ENCODE assay signal across 1 cellular context in the genomic region with DNA sequence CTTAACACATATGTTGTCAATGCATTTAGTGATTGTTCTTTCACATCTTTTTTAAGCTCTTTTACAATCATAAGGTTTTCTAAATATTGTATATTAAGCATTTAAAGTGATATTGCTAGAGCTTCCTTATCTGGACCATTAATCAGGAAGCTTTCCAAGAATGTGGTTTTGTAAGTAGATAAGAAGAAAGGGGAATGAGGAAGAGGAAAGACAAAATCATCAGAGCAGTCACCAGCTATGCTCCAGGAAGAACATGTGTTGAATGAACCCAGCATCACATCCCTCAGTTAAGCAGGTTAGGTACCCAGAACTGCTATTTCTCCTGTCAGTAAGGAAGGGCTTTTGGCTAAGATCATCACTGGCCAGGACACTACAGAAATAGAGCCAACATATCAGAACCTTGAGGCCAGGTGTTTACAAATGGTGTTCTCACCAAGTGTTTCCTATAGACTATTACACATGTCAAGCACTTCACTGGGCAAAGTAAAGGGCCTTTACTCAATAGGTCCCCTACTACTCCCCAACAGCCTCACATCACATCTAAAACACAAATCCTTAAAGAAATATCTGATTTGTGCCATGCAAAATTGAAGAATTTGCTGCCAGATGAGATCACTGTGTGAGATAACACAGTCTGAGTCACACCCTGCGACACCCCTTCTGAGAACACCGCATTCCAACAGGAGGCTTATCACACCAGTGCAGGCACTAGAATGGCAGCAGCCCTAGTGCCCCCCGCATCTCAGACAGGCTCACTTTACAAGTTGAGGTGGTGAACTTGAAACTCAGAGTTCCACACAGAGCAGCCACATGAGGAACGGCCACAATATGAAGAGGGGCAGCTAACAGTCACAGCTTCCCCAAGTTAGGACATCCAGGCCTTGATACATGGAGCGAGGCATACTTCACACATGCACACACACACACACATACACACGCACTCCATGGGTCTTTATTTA.
TF ChIP-seq lines count a peak whose summit lies in the region.

No MANE protein-coding gene starts in this region.

TF ChIP-seq in K562, 482 proteins besides CTCF, POLR2A, EP300 and RAD21 (continued from another document and continues in another):
- peak in 1 of 2 experiments; percentile 90; a peak in 2 of 4 replicates for TF ChIP-seq ZMIZ1 (IDR thresholded peaks at IDR 0.05; ENCODE audit: low read depth in 2 of 2, low read length in 2 of 2)
- TF ChIP-seq ILF3 (IDR thresholded peaks at IDR 0.05; ENCODE audit: borderline replicate concordance): peak; percentile 65; the same call in 1 of the 2 replicates
- peak; percentile 56; the same call in 1 of the 2 replicates for TF ChIP-seq SPI1 (IDR thresholded peaks at IDR 0.05; ENCODE audit: borderline replicate concordance, low read depth, low read length)
- peak; percentile 76 for TF ChIP-seq HDAC2 (IDR thresholded peaks at IDR 0.05)
- TF ChIP-seq, protein P1, sequence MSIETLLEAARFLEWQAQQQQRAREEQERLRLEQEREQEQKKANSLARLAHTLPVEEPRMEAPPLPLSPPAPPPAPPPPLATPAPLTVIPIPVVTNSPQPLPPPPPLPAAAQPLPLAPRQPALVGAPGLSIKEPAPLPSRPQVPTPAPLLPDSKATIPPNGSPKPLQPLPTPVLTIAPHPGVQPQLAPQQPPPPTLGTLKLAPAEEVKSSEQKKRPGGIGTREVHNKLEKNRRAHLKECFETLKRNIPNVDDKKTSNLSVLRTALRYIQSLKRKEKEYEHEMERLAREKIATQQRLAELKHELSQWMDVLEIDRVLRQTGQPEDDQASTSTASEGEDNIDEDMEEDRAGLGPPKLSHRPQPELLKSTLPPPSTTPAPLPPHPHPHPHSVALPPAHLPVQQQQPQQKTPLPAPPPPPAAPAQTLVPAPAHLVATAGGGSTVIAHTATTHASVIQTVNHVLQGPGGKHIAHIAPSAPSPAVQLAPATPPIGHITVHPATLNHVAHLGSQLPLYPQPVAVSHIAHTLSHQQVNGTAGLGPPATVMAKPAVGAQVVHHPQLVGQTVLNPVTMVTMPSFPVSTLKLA (conservative IDR thresholded peaks at IDR 0.05): peak in 1 of 2 experiments; percentile 48; a peak in 1 of 4 replicates
- no peak for TF ChIP-seq CREB3L1 (IDR thresholded peaks at IDR 0.05; ENCODE audit: borderline replicate concordance, low read depth)
- no peak for TF ChIP-seq ZFX (CRISPR knock-in tag; IDR thresholded peaks at IDR 0.05)
- peak; percentile 74 for TF ChIP-seq PHB2 (IDR thresholded peaks at IDR 0.05; ENCODE audit: low read depth)
- TF ChIP-seq HNRNPUL1 (IDR thresholded peaks at IDR 0.05; ENCODE audit: low read length): no peak
- TF ChIP-seq, protein P2, sequence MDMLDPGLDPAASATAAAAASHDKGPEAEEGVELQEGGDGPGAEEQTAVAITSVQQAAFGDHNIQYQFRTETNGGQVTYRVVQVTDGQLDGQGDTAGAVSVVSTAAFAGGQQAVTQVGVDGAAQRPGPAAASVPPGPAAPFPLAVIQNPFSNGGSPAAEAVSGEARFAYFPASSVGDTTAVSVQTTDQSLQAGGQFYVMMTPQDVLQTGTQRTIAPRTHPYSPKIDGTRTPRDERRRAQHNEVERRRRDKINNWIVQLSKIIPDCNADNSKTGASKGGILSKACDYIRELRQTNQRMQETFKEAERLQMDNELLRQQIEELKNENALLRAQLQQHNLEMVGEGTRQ (CRISPR knock-in tag; IDR thresholded peaks at IDR 0.05): no peak
- TF ChIP-seq ZKSCAN8 (CRISPR knock-in tag; IDR thresholded peaks at IDR 0.05): peak; percentile 62; the same call in 1 of the 2 replicates
- peak; percentile 62 for TF ChIP-seq EHMT2 (IDR thresholded peaks at IDR 0.05)
- TF ChIP-seq PTRF (tag; IDR thresholded peaks at IDR 0.05): no peak
- 0 out of 2 replicates have a peak, but pooled peaks have one; percentile 34 for TF ChIP-seq ZNF41 (CRISPR knock-in tag; conservative IDR thresholded peaks at IDR 0.05)
- peak; percentile 62 for TF ChIP-seq PRDM10 (IDR thresholded peaks at IDR 0.05; ENCODE audit: partially characterized antibody)
- no peak for TF ChIP-seq SRSF9 (IDR thresholded peaks at IDR 0.05; ENCODE audit: borderline replicate concordance, low read depth, low read length)
- peak in 1 of 2 experiments; percentile 88; a peak in 3 of 4 replicates for TF ChIP-seq RCOR1 (IDR thresholded peaks at IDR 0.05; ENCODE audit: borderline replicate concordance in 1 of 2, low read depth in 2 of 2, low read length in 2 of 2)
- peak; percentile 59 for TF ChIP-seq FOXM1 (IDR thresholded peaks at IDR 0.05; ENCODE audit: low read depth)
- TF ChIP-seq FOXM1 (CRISPR knock-in tag; IDR thresholded peaks at IDR 0.05; ENCODE audit: low read depth): no peak
- TF ChIP-seq CBFA2T3 (IDR thresholded peaks at IDR 0.05): peak; percentile 94
- TF ChIP-seq NCOR1 (IDR thresholded peaks at IDR 0.05): peak; percentile 89
- peak; percentile 33; the same call in 1 of the 2 replicates for TF ChIP-seq ZNF766 (CRISPR knock-in tag; conservative IDR thresholded peaks at IDR 0.05)
- peak; percentile 67; the same call in 1 of the 2 replicates for TF ChIP-seq CC2D1A (IDR thresholded peaks at IDR 0.05)
- peak in 1 of 2 experiments; percentile 52; a peak in 2 of 4 replicates for TF ChIP-seq HDAC1 (IDR thresholded peaks at IDR 0.05)
- peak in 1 of 2 experiments; percentile 74; a peak in 2 of 3 replicates for TF ChIP-seq CBX3 (IDR thresholded peaks at IDR 0.05; ENCODE audit: borderline replicate concordance in 1 of 2, low read length in 2 of 2)
- TF ChIP-seq SMAD4 (CRISPR knock-in tag; conservative IDR thresholded peaks at IDR 0.05): peak; percentile 74
- TF ChIP-seq ARNT (IDR thresholded peaks at IDR 0.05): peak in 1 of 2 experiments; percentile 34; a peak in 1 of 4 replicates
- peak; percentile 75; the same call in 1 of the 2 replicates for TF ChIP-seq GATAD2B (IDR thresholded peaks at IDR 0.05; ENCODE audit: borderline replicate concordance)
- no peak for TF ChIP-seq AFF4 (CRISPR knock-in tag; IDR thresholded peaks at IDR 0.05)
- TF ChIP-seq TEAD4 (IDR thresholded peaks at IDR 0.05; ENCODE audit: low read length): peak; percentile 97
- TF ChIP-seq TEAD4 (CRISPR knock-in tag; IDR thresholded peaks at IDR 0.05; ENCODE audit: borderline replicate concordance): no peak
- no peak for TF ChIP-seq ZNF146 (CRISPR knock-in tag; IDR thresholded peaks at IDR 0.05; ENCODE audit: unreplicated experiment)
- no peak for TF ChIP-seq ZNF586 (CRISPR knock-in tag; conservative IDR thresholded peaks at IDR 0.05)
- TF ChIP-seq, protein P3, sequence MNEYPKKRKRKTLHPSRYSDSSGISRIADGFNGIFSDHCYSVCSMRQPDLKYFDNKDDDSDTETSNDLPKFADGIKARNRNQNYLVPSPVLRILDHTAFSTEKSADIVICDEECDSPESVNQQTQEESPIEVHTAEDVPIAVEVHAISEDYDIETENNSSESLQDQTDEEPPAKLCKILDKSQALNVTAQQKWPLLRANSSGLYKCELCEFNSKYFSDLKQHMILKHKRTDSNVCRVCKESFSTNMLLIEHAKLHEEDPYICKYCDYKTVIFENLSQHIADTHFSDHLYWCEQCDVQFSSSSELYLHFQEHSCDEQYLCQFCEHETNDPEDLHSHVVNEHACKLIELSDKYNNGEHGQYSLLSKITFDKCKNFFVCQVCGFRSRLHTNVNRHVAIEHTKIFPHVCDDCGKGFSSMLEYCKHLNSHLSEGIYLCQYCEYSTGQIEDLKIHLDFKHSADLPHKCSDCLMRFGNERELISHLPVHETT (CRISPR knock-in tag; conservative IDR thresholded peaks at IDR 0.05 in 1 of 2, IDR thresholded peaks at IDR 0.05 in 1 of 2): 0 out of 4 replicates have a peak, but pooled peaks of 1 of the 2 experiments have one; percentile 42
- peak; percentile 99 for TF ChIP-seq SMARCA4 (IDR thresholded peaks at IDR 0.05)
- TF ChIP-seq SMARCC2 (IDR thresholded peaks at IDR 0.05; ENCODE audit: low read depth): peak; percentile 98
- TF ChIP-seq TEAD2 (tag; IDR thresholded peaks at IDR 0.05): 0 out of 2 replicates have a peak, but pooled peaks have one; percentile 52
- TF ChIP-seq, protein P4, sequence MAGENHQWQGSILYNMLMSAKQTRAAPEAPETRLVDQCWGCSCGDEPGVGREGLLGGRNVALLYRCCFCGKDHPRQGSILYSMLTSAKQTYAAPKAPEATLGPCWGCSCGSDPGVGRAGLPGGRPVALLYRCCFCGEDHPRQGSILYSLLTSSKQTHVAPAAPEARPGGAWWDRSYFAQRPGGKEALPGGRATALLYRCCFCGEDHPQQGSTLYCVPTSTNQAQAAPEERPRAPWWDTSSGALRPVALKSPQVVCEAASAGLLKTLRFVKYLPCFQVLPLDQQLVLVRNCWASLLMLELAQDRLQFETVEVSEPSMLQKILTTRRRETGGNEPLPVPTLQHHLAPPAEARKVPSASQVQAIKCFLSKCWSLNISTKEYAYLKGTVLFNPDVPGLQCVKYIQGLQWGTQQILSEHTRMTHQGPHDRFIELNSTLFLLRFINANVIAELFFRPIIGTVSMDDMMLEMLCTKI (IDR thresholded peaks at IDR 0.05; ENCODE audit: partially characterized antibody): no peak
- TF ChIP-seq POLR2AphosphoS5 (IDR thresholded peaks at IDR 0.05; ENCODE audit: control insufficient read depth, insufficient read depth, low read depth, low read length): peak; percentile 85
